27 cellular contexts compared by ENCODE assay signal in the genomic region with DNA sequence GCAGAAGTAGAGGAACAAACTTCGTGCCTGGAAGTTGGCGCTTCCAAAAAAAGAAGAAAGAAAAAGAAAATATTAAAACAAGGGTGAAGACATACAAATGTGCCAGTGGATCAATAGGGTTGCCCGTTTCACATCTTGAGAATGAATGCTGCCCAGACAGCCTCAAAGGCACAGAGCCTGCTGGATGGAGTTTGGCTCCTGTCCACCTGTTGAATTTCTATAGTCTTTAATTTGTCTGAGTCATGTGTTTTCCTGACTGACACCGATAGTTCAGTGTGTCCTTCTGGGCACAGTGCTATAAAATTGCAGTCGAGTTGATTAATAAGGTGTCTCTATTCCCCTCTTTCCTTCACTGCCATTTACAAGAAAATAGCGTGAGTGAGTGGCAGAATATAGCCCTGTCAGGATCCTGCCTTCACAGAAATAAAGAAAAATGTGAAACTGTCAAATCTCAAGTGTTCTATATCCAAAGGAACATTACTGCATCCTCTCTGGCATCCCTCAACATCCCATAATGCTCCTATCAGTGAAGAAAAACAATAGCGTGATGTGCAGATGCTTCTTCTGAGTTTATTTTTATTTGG.
"Had no signal": no experiment of that assay in that cellular context is flagged by ENCODE, and none has a peak within 500 bp of the region (broad histone marks: within the 10 kb centered on the region; RNA-seq: fewer than 3 reads in every experiment).

No MANE protein-coding gene starts in this region.

- H3K4me1 ChIP-seq: adrenal gland, breast epithelium, colonic mucosa, esophagus squamous epithelium had no signal

- H3K27me3 ChIP-seq: adrenal gland, breast epithelium, cardiac muscle cell, colonic mucosa, esophagus squamous epithelium had no signal

- ATAC-seq: activated CD4-positive, CD25-positive, alpha-beta regulatory T cell treated with anti-CD3 and anti-CD28 coated beads, Interleukin-2, amount 50 U/mL, for 24 hours; activated CD8-positive, alpha-beta memory T cell treated with anti-CD3 and anti-CD28 coated beads, Interleukin-2, amount 10 ng/mL, durations not matched to agents 7 days and 5 days; activated CD8-positive, alpha-beta T cell treated with anti-CD3 and anti-CD28 coated beads, Interleukin-2, amount 10 ng/mL, durations not matched to agents 7 days and 5 days; activated naive CD8-positive, alpha-beta T cell treated with anti-CD3 and anti-CD28 coated beads, Interleukin-2, amount 50 U/mL, for 24 hours had no signal

- DNase-seq: activated B cell treated with CpG ODN at 0.5 μM for 24 hours; activated CD4-positive, alpha-beta memory T cell treated with anti-CD3 and anti-CD28 coated beads for 36 hours; activated CD4-positive, alpha-beta T cell treated with anti-CD3 and anti-CD28 coated beads, Interleukin-2, amount 50 U/mL, for 1 hour; activated CD8-positive, alpha-beta memory T cell treated with anti-CD3 and anti-CD28 coated beads, Interleukin-2, amount 10 ng/mL, durations not matched to agents 7 days and 5 days; activated CD8-positive, alpha-beta memory T cell treated with anti-CD3 and anti-CD28 coated beads, Interleukin-2, amount 50 U/mL, for 4 hours; activated CD8-positive, alpha-beta T cell treated with anti-CD3 and anti-CD28 coated beads, Interleukin-2, amount 10 ng/mL, durations not matched to agents 7 days and 5 days; activated effector memory CD4-positive, alpha-beta T cell treated with anti-CD3 and anti-CD28 coated beads, Interleukin-2, amount 50 U/mL, for 16 hours; activated naive CD4-positive, alpha-beta T cell treated with anti-CD3 and anti-CD28 coated beads for 36 hours; activated naive CD8-positive, alpha-beta T cell treated with anti-CD3 and anti-CD28 coated beads for 36 hours; activated T-cell treated with anti-CD3 and anti-CD28 coated beads, Interleukin-2, amount 50 U/mL, for 1 hour; adrenal gland; amygdala; aorta; central memory CD4-positive, alpha-beta T cell; cerebellar nuclear complex; colonic mucosa; effector CD8-positive, alpha-beta T cell; esophagus squamous epithelium; head of caudate nucleus; hippocampal formation; T1000; WERI-Rb-1 had no signal

- H3K36me3 ChIP-seq: adrenal gland, breast epithelium, cardiac muscle cell, colonic mucosa, esophagus squamous epithelium, WERI-Rb-1 had no signal

- H3K9me3 ChIP-seq: adrenal gland, breast epithelium, colonic mucosa, esophagus squamous epithelium had no signal

- H3K27ac ChIP-seq: adrenal gland, breast epithelium, cardiac muscle cell, colonic mucosa, epithelial cell of prostate, esophagus squamous epithelium, WERI-Rb-1 had no signal

- H3K4me3 ChIP-seq: adrenal gland, breast epithelium, cardiac muscle cell, colonic mucosa, esophagus squamous epithelium had no signal
